ENCODE assay signal across 8 cellular contexts in the genomic region with DNA sequence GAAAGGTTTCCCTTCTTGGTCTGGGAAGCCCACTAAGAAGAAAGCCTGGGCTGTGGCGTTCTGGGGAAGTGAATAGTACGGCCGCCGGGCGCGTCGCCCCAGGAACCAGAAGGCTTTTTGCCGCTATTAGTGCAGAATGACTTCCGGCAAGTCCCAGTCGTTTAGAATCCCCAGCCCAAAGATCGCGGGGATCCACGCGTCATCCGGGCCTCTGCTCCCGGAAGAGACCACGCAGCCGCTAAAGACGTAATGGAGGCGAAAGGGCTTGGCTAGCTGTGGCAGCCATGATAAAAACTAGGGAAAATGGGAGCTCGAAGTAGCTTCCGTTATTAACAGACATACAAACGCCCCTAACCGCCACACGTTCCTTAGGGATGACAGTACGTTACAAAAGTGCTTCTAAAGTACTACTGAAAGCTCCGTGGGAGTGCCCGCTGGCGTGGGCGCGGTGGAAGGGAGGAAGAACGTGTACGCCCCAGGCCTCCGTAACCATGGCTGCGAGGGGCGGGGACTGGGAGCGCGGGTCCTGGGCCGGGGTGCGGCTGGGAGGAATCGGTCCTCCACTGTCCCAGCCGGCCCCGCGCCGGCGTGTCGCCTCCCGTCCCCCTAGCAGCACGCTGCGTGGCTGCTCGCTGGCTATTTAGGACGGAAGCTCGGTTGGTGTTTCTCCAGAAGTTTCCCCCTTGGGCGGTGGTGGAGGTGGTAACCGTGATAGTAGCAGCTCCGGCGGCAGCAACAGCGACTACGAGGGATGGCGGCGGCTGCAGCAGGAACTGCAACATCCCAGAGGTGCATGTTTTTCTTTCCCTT. TPM values are rescaled to one million over a fixed set of nuclear protein-coding genes. Genes with fewer than 3 reads are reported as not detected.
DNase-seq lines count a peak whose midpoint lies in the region; ATAC-seq and TF ChIP-seq lines count a peak whose summit lies in the region.

A gene (plus strand): TSS at position 667 of the 810 bp plus-strand sequence. CDS start 85 bp downstream, at position 752.

- DNase-seq in CD14-positive monocyte (ENCODE audit: low spot score) (peak; percentile 93), NCI-H69 (lab: John Stamatoyannopoulos, UW) (peak; percentile 97), dedifferentiated amniotic fluid mesenchymal stem cell (ENCODE audit: extremely low spot score) (peak; percentile 97), left lobe of liver (ENCODE audit: low spot score) (peak; percentile 98)
- peak; percentile 96 for DNase-seq in activated CD4-positive, alpha-beta T cell treated with anti-CD3 and anti-CD28 coated beads, Interleukin-2, amount 10 ng/mL, durations not matched to agents 7 days and 5 days
- peak; percentile 93 for DNase-seq in stimulated activated CD4-positive, alpha-beta T cell treated with anti-CD3 and anti-CD28 coated beads, Interleukin-2, amount 100 ng/mL, for 4 hours (ENCODE audit: low read depth)

- peak; percentile 67 for TF ChIP-seq CTCF in CD14-positive monocyte (IDR thresholded peaks at IDR 0.05)

- intact Hi-C loops in CD14-positive monocyte (cut with micrococcal nuclease): loop anchor here (5.0 to 10.0 kb wide), 2 partner anchors 198 to 200 kb away; a partner anchor contains a TSS

- peak; percentile 93 for ATAC-seq in GM19351 (IDR thresholded peaks at IDR 0.05; ENCODE audit: unreplicated experiment)
- peak; percentile 95 for ATAC-seq in HG03521 (IDR thresholded peaks at IDR 0.05; ENCODE audit: unreplicated experiment)
- peak; percentile 96 for ATAC-seq in left lobe of liver

- peaks cover 10 to 17% of the 10 kb centered on the region in 2 donors for H3K36me3 Mint-ChIP-seq in CD14-positive monocyte
- H3K36me3 Mint-ChIP-seq in activated CD4-positive, alpha-beta T cell treated with anti-CD3 and anti-CD28 coated beads, Interleukin-2, amount 10 ng/mL, durations not matched to agents 7 days and 5 days (ENCODE audit: low read depth): peaks cover 25% of the 10 kb centered on the region

- CTCF ChIA-PET in activated CD4-positive, alpha-beta T cell treated with anti-CD3 and anti-CD28 coated beads, Interleukin-2, amount 10 ng/mL, durations not matched to agents 7 days and 5 days (lab: Charles Lee): interaction anchor here (0.7 to 3.4 kb wide), 14 partner anchors 8 to 455 kb away, joined by 3 to 15 read pairs (median 4); no protein-coding TSS in a partner anchor

- no peaks in the 10 kb centered on the region for H3K27me3 Mint-ChIP-seq in CD14-positive monocyte (ENCODE audit: low read depth in 3 of 3)
- no peaks in the 10 kb centered on the region for H3K27me3 Mint-ChIP-seq in activated CD4-positive, alpha-beta T cell treated with anti-CD3 and anti-CD28 coated beads, Interleukin-2, amount 10 ng/mL, durations not matched to agents 7 days and 5 days

- H3K4me3 Mint-ChIP-seq in CD14-positive monocyte: no peak within 1 kb of the TSS
- H3K4me3 Mint-ChIP-seq in activated CD4-positive, alpha-beta T cell treated with anti-CD3 and anti-CD28 coated beads, Interleukin-2, amount 10 ng/mL, durations not matched to agents 7 days and 5 days: no peak within 1 kb of the TSS

- H3K4me1 Mint-ChIP-seq in CD14-positive monocyte: peaks cover 10% of the 10 kb centered on the region
- H3K4me1 Mint-ChIP-seq in activated CD4-positive, alpha-beta T cell treated with anti-CD3 and anti-CD28 coated beads, Interleukin-2, amount 10 ng/mL, durations not matched to agents 7 days and 5 days: peaks cover 10% of the 10 kb centered on the region

- POLR2A ChIA-PET in activated CD4-positive, alpha-beta T cell treated with anti-CD3 and anti-CD28 coated beads, Interleukin-2, amount 10 ng/mL, durations not matched to agents 7 days and 5 days (lab: Charles Lee): interaction anchor here (2.4 kb wide), 1 partner anchor 35 kb away, joined by 15 read pairs; no protein-coding TSS in a partner anchor

- H3K27ac Mint-ChIP-seq in CD14-positive monocyte: no peak within 1 kb of the TSS
- no peak within 1 kb of the TSS for H3K27ac Mint-ChIP-seq in activated CD4-positive, alpha-beta T cell treated with anti-CD3 and anti-CD28 coated beads, Interleukin-2, amount 10 ng/mL, durations not matched to agents 7 days and 5 days

- peaks cover 0 to 6% (median 0%) of the 10 kb centered on the region in 7 donors for H3K9me3 Mint-ChIP-seq in CD14-positive monocyte
- H3K9me3 Mint-ChIP-seq in activated CD4-positive, alpha-beta T cell treated with anti-CD3 and anti-CD28 coated beads, Interleukin-2, amount 10 ng/mL, durations not matched to agents 7 days and 5 days: no peaks in the 10 kb centered on the region

RNA-seq across cellular contexts. Expression of the gene that starts here (rescaled TPM):
- 10 to 100 TPM; 37.7 to 40.1 TPM for polyA plus RNA-seq in CD14-positive monocyte
- total RNA-seq in activated CD4-positive, alpha-beta T cell treated with anti-CD3 and anti-CD28 coated beads, Interleukin-2, amount 10 ng/mL, durations not matched to agents 7 days and 5 days: 10 to 100 TPM; 44.0 to 48.3 TPM
- 16.7 TPM for total RNA-seq in left lobe of liver

Comparison
In these comparisons a context has a peak if more than half of its experiments do, and no peak if none do; other contexts are left out.
1. Peak in every context shown above with its lines: DNase-seq and ATAC-seq.